ENCODE assay signal across 1 cellular context in genomic region chr4:127782275-127783025, GRCh38.
TF ChIP-seq lines count a peak whose summit lies in the region.

HSPA4L (plus strand) TSS chr4:127782322; CDS start chr4:127782551, 229 bp downstream.

TF ChIP-seq in HepG2, 621 proteins besides CTCF, POLR2A, EP300 and RAD21 (continued from another document and continues in another):
- TF ChIP-seq ZBTB25 (CRISPR knock-in tag; IDR thresholded peaks at IDR 0.05) (no peak), ZNF101 (CRISPR knock-in tag; IDR thresholded peaks at IDR 0.05; ENCODE audit: borderline replicate concordance, low read depth) (no peak), ZNF546 (CRISPR knock-in tag; conservative IDR thresholded peaks at IDR 0.05) (no peak; the same call in 1 of the 2 replicates), RARG (CRISPR knock-in tag; IDR thresholded peaks at IDR 0.05; ENCODE audit: low read depth) (no peak), GMEB2 (CRISPR knock-in tag; IDR thresholded peaks at IDR 0.05; ENCODE audit: low read depth) (no peak), RFXAP (CRISPR knock-in tag; IDR thresholded peaks at IDR 0.05; ENCODE audit: borderline replicate concordance) (peak; percentile 37; the same call in 1 of the 2 replicates), STAT6 (CRISPR knock-in tag; IDR thresholded peaks at IDR 0.05; ENCODE audit: borderline replicate concordance) (no peak), RARA (CRISPR knock-in tag; IDR thresholded peaks at IDR 0.05) (no peak), ZNF605 (CRISPR knock-in tag; IDR thresholded peaks at IDR 0.05) (peak; percentile 63; the same call in 1 of the 2 replicates), STAG1 (CRISPR knock-in tag; IDR thresholded peaks at IDR 0.05) (0 out of 2 replicates have a peak, but pooled peaks have one; percentile 15), IKZF5 (CRISPR knock-in tag; IDR thresholded peaks at IDR 0.05) (peak; percentile 36), ZXDC (CRISPR knock-in tag; IDR thresholded peaks at IDR 0.05) (no peak), HNRNPL (IDR thresholded peaks at IDR 0.05; ENCODE audit: low read depth, low read length) (0 out of 2 replicates have a peak, but pooled peaks have one; percentile 43), BRF2 (CRISPR knock-in tag; IDR thresholded peaks at IDR 0.05) (no peak), SP5 (CRISPR knock-in tag; IDR thresholded peaks at IDR 0.05; ENCODE audit: borderline replicate concordance, low read depth) (no peak), ZFYVE20 (CRISPR knock-in tag; IDR thresholded peaks at IDR 0.05; ENCODE audit: borderline replicate concordance, low read depth) (no peak), GATAD1 (CRISPR knock-in tag; IDR thresholded peaks at IDR 0.05) (peak; percentile 41; the same call in 1 of the 2 replicates), CSRNP2 (CRISPR knock-in tag; conservative IDR thresholded peaks at IDR 0.05; ENCODE audit: low read depth) (no peak), SP140L (CRISPR knock-in tag; IDR thresholded peaks at IDR 0.05; ENCODE audit: borderline replicate concordance) (no peak), TEAD2 (CRISPR knock-in tag; IDR thresholded peaks at IDR 0.05) (no peak), ZNF432 (CRISPR knock-in tag; IDR thresholded peaks at IDR 0.05; ENCODE audit: borderline replicate concordance) (no peak), REL (CRISPR knock-in tag; conservative IDR thresholded peaks at IDR 0.05) (no peak), ZNF720 (CRISPR knock-in tag; IDR thresholded peaks at IDR 0.05) (no peak), KLF15 (CRISPR knock-in tag; IDR thresholded peaks at IDR 0.05; ENCODE audit: borderline replicate concordance) (no peak), ZNF205 (CRISPR knock-in tag; IDR thresholded peaks at IDR 0.05) (0 out of 2 replicates have a peak, but pooled peaks have one; percentile 26), NCOA1 (CRISPR knock-in tag; IDR thresholded peaks at IDR 0.05) (0 out of 2 replicates have a peak, but pooled peaks have one; percentile 42), ZNF24 (IDR thresholded peaks at IDR 0.05) (no peak), ZNF333 (CRISPR knock-in tag; IDR thresholded peaks at IDR 0.05; ENCODE audit: borderline replicate concordance) (no peak), MYNN (CRISPR knock-in tag; IDR thresholded peaks at IDR 0.05; ENCODE audit: low read depth) (no peak), ARHGAP35 (CRISPR knock-in tag; IDR thresholded peaks at IDR 0.05; ENCODE audit: borderline replicate concordance) (no peak; the same call in 1 of the 2 replicates), EHMT2 (IDR thresholded peaks at IDR 0.05; ENCODE audit: borderline replicate concordance, low read depth, low read length) (no peak), KLF6 (CRISPR knock-in tag; IDR thresholded peaks at IDR 0.05) (no peak; the same call in 1 of the 2 replicates), MED13 (CRISPR knock-in tag; IDR thresholded peaks at IDR 0.05) (no peak), THAP8 (CRISPR knock-in tag; IDR thresholded peaks at IDR 0.05; ENCODE audit: borderline replicate concordance) (peak; percentile 45; the same call in 1 of the 2 replicates), ETV5 (CRISPR knock-in tag; IDR thresholded peaks at IDR 0.05; ENCODE audit: borderline replicate concordance) (0 out of 2 replicates have a peak, but pooled peaks have one; percentile 8), ZNF484 (CRISPR knock-in tag; IDR thresholded peaks at IDR 0.05; ENCODE audit: borderline replicate concordance, low read depth) (no peak), IKZF4 (CRISPR knock-in tag; IDR thresholded peaks at IDR 0.05; ENCODE audit: borderline replicate concordance, low read depth, not compliant biosample characterization) (peak; percentile 63), ZNF597 (CRISPR knock-in tag; IDR thresholded peaks at IDR 0.05) (no peak), USF2 (IDR thresholded peaks at IDR 0.05; ENCODE audit: low read depth, low read length) (no peak), USF2 (CRISPR knock-in tag; IDR thresholded peaks at IDR 0.05; ENCODE audit: borderline replicate concordance) (no peak), MLLT10 (CRISPR knock-in tag; IDR thresholded peaks at IDR 0.05) (no peak), ZFP62 (CRISPR knock-in tag; IDR thresholded peaks at IDR 0.05) (no peak), XBP1 (CRISPR knock-in tag; IDR thresholded peaks at IDR 0.05) (no peak), ZNF576 (CRISPR knock-in tag; IDR thresholded peaks at IDR 0.05) (no peak), ZNF143 (CRISPR knock-in tag; IDR thresholded peaks at IDR 0.05) (no peak), MXD3 (CRISPR knock-in tag; IDR thresholded peaks at IDR 0.05) (peak; percentile 22; the same call in 1 of the 2 replicates), CREM (IDR thresholded peaks at IDR 0.05) (no peak), CREM (CRISPR knock-in tag; IDR thresholded peaks at IDR 0.05) (no peak), SRSF9 (IDR thresholded peaks at IDR 0.05; ENCODE audit: borderline replicate concordance, insufficient read depth, low read depth, low read length, poor library complexity, severe bottlenecking) (no peak), FOXA1 (IDR thresholded peaks at IDR 0.05) (no peak), FOXA1 (CRISPR knock-in tag; IDR thresholded peaks at IDR 0.05) (no peak)
